In genomic region chr1:10594481-10595050, GRCh38 we compare ENCODE assay signal across 27 cellular contexts.
DNase-seq lines count a peak whose midpoint lies in the region; ATAC-seq and TF ChIP-seq lines count a peak whose summit lies in the region.
"Had no signal": no experiment of that assay in that cellular context is flagged by ENCODE, and none has a peak within 500 bp of the region (broad histone marks: within the 10 kb centered on the region; RNA-seq: fewer than 3 reads in every experiment).

No MANE protein-coding gene starts in this region.

- 0 out of 5 replicates have a peak overlapping the region, but pooled peaks of 1 of the 2 experiments have one; percentile 6 for H3K4me3 Mint-ChIP-seq in H9
- H3K4me3 Mint-ChIP-seq in central memory CD8-positive, alpha-beta T cell = no peak overlapping the region
- H3K4me3 Mint-ChIP-seq: activated CD4-positive, alpha-beta T cell treated with anti-CD3 and anti-CD28 coated beads, Interleukin-2, amount 10 ng/mL, durations not matched to agents 24 days and 14 days; CD14-positive monocyte; naive thymus-derived CD4-positive, alpha-beta T cell; stimulated activated naive CD8-positive, alpha-beta T cell treated with anti-CD3 and anti-CD28 coated beads, Interleukin-15, Interleukin-2, amounts not matched to agents 100 ng/mL and 50 ng/mL, for 24 hours had no signal

- H3K18ac ChIP-seq in H9 (ENCODE audit: insufficient read length, low read depth, low read length) = no peak overlapping the region

- H3K79me1 ChIP-seq in H9 (ENCODE audit: insufficient read depth, low read depth, low read length, poor library complexity, severe bottlenecking) = no peaks in the 10 kb centered on the region

- DNase-seq in breast epithelium (ENCODE audit: low spot score in 2 of 2) (no peak), mammary epithelial cell (no peak), H9 (no peak), prostate gland (ENCODE audit: low spot score) (no peak), NCI-H2107 treated with DMSO at 0.1 percent for 48 hours (lab: John Stamatoyannopoulos, UW; ENCODE audit: unreplicated experiment) (no peak), NCI-H2196 treated with DMSO at 0.1 percent for 48 hours (lab: John Stamatoyannopoulos, UW; ENCODE audit: unreplicated experiment) (no peak)
- DNase-seq in central memory CD8-positive, alpha-beta T cell (ENCODE audit: low spot score in 2 of 2) = no peak
- DNase-seq: activated CD4-positive, alpha-beta T cell treated with anti-CD3 and anti-CD28 coated beads, Interleukin-2, amount 10 ng/mL, durations not matched to agents 24 days and 14 days; activated naive CD4-positive, alpha-beta T cell; activated T-cell treated with anti-CD3 and anti-CD28 coated beads, Interleukin-2, amount 50 U/mL, for 48 hours; GF-D8; MG63; midbrain; naive thymus-derived CD4-positive, alpha-beta T cell; NCI-H2029 treated with DMSO at 0.1 percent for 48 hours; NCI-H345; nucleus accumbens; SHP77 had no signal

- no peak overlapping the region for H4K5ac ChIP-seq in H9 (ENCODE audit: insufficient read length, low read depth, low read length)

- no TSS peak for BruUV-seq in mammary epithelial cell (replicated peaks; lab: Mats Ljungman, UMichigan)

- H4K91ac ChIP-seq in H9 (ENCODE audit: insufficient read length, low read depth, low read length) = no peak overlapping the region

- H2BK15ac ChIP-seq in H9 (ENCODE audit: low read depth, low read length) = no peak overlapping the region

- no peak overlapping the region for H3K23ac ChIP-seq in H9 (ENCODE audit: insufficient read length, low read depth, low read length)

- H2BK120ac ChIP-seq in H9 (ENCODE audit: low read depth, low read length, poor library complexity, severe bottlenecking) = no peak overlapping the region

- intact Hi-C loops in breast epithelium (cut with DNase I; ENCODE audit: low total_unique reads) = no loop called here
- intact Hi-C loops in mammary epithelial cell (cut with micrococcal nuclease) = no loop called here
- intact Hi-C loops in prostate gland (cut with DNase I) = no loop called here

- H3K4me2 ChIP-seq in mammary epithelial cell (ENCODE audit: insufficient read depth, low read depth, low read length) = no peak overlapping the region
- no peak overlapping the region for H3K4me2 ChIP-seq in H9 (ENCODE audit: insufficient read depth, insufficient read length, low read length)

- H3K23me2 ChIP-seq in H9 (ENCODE audit: insufficient read length, low read depth, low read length, poor library complexity, severe bottlenecking) = peaks cover 4% of the 10 kb centered on the region

- H3K36me3 Mint-ChIP-seq in H9 (ENCODE audit: insufficient read depth in 1 of 3, low read depth in 3 of 3) = 0 out of 7 replicates have a peak, but pooled peaks cover 0 to 4% (median 0%) of the 10 kb centered on the region in 3 experiments
- peaks cover 2% of the 10 kb centered on the region for H3K36me3 Mint-ChIP-seq in central memory CD8-positive, alpha-beta T cell (ENCODE audit: insufficient read depth)

- H2BK12ac ChIP-seq in H9 (ENCODE audit: insufficient read length, low read depth, low read length) = no peak overlapping the region

- H3K9ac ChIP-seq in mammary epithelial cell (ENCODE audit: insufficient read depth, low read length) (no peak overlapping the region), H9 (ENCODE audit: extremely low read depth, insufficient read length, low read length) (peak overlapping the region; percentile 18)

- no peak overlapping the region for H2BK20ac ChIP-seq in H9 (ENCODE audit: low read depth, low read length, poor library complexity, severe bottlenecking)

- H4K20me1 ChIP-seq in mammary epithelial cell (ENCODE audit: insufficient read depth, low read length) = no peaks in the 10 kb centered on the region
- no peaks in the 10 kb centered on the region for H4K20me1 ChIP-seq in H9 (ENCODE audit: control insufficient read depth, insufficient read depth, insufficient read length)

- CTCF ChIA-PET in mammary epithelial cell (lab: Charles Lee; ENCODE audit: low non-redundant PET) = no interaction called here

- H2BK5ac ChIP-seq in H9 (ENCODE audit: insufficient read length, low read length) = no peak overlapping the region

- TF ChIP-seq CTCF in breast epithelium (IDR thresholded peaks at IDR 0.05) (no peak), mammary epithelial cell (conservative IDR thresholded peaks at IDR 0.05 in 1 of 2, IDR thresholded peaks at IDR 0.05 in 1 of 2; ENCODE audit: extremely low read depth in 1 of 2, insufficient read depth in 1 of 2, low read depth in 1 of 2, low read length in 2 of 2) (no peak), H9 (conservative IDR thresholded peaks at IDR 0.05) (no peak), prostate gland (IDR thresholded peaks at IDR 0.05) (no peak)

- H3K36me3 ChIP-seq in breast epithelium = no peaks in the 10 kb centered on the region
- H3K36me3 ChIP-seq in mammary epithelial cell (ENCODE audit: insufficient read depth, low read length) = no peaks in the 10 kb centered on the region
- no peaks in the 10 kb centered on the region for H3K36me3 ChIP-seq in prostate gland
- H3K36me3 ChIP-seq: MG63, thoracic aorta, vagina had no signal

- no peaks in the 10 kb centered on the region for H3K79me2 ChIP-seq in mammary epithelial cell (ENCODE audit: insufficient read depth, low read length)
- H3K79me2 ChIP-seq in H9 (ENCODE audit: insufficient read depth, low read length) = no peaks in the 10 kb centered on the region

- H3K27ac Mint-ChIP-seq in H9 = peak overlapping the region; percentile 22 to 96 (median 78); a peak in 6 of 7 replicates
- H3K27ac Mint-ChIP-seq in central memory CD8-positive, alpha-beta T cell (ENCODE audit: low read depth) = peak overlapping the region; percentile 16
- H3K27ac Mint-ChIP-seq: activated CD4-positive, alpha-beta T cell treated with anti-CD3 and anti-CD28 coated beads, Interleukin-2, amount 10 ng/mL, durations not matched to agents 24 days and 14 days; stimulated activated naive CD8-positive, alpha-beta T cell treated with anti-CD3 and anti-CD28 coated beads, Interleukin-15, Interleukin-2, amounts not matched to agents 100 ng/mL and 50 ng/mL, for 24 hours had no signal

- no peaks in the 10 kb centered on the region for H3K27me3 ChIP-seq in breast epithelium
- H3K27me3 ChIP-seq in mammary epithelial cell (ENCODE audit: insufficient read depth, low read length) = no peaks in the 10 kb centered on the region
- H3K27me3 ChIP-seq in H9 (ENCODE audit: insufficient read depth, low read length) = no peaks in the 10 kb centered on the region; the same call in 1 of the 2 replicates
- H3K27me3 ChIP-seq in prostate gland (replicated peaks; ENCODE audit: insufficient read depth) = no peaks in the 10 kb centered on the region
- H3K27me3 ChIP-seq: MG63, vagina had no signal

- H3K14ac ChIP-seq in H9 (ENCODE audit: insufficient read depth, low read length) = peak overlapping the region; percentile 73

- H3K9me3 Mint-ChIP-seq in H9 = no peaks in the 10 kb centered on the region
- no peaks in the 10 kb centered on the region for H3K9me3 Mint-ChIP-seq in central memory CD8-positive, alpha-beta T cell
- H3K9me3 Mint-ChIP-seq: activated CD4-positive, alpha-beta T cell treated with anti-CD3 and anti-CD28 coated beads, Interleukin-2, amount 10 ng/mL, durations not matched to agents 24 days and 14 days; CD14-positive monocyte; naive thymus-derived CD4-positive, alpha-beta T cell; stimulated activated naive CD8-positive, alpha-beta T cell treated with anti-CD3 and anti-CD28 coated beads, Interleukin-15, Interleukin-2, amounts not matched to agents 100 ng/mL and 50 ng/mL, for 24 hours had no signal

- in situ Hi-C loops in mammary epithelial cell (cut with MboI; ENCODE audit: low sequenced_read_pairs in 2 of 2) = no loop called here

- H3K4me3 ChIP-seq in breast epithelium = no peak overlapping the region
- H3K4me3 ChIP-seq in mammary epithelial cell (replicated peaks in 1 of 3; ENCODE audit: insufficient read depth in 1 of 3, low read depth in 2 of 3, low read length in 3 of 3) = no peak overlapping the region
- no peak overlapping the region for H3K4me3 ChIP-seq in prostate gland
- H3K4me3 ChIP-seq: K562, MG63, skin epidermis, thoracic aorta, vagina had no signal

- no peak overlapping the region for H2AK5ac ChIP-seq in H9 (ENCODE audit: insufficient read length, low read length)

- H3K27me3 Mint-ChIP-seq in H9 (ENCODE audit: low read depth) = no peaks in the 10 kb centered on the region
- H3K27me3 Mint-ChIP-seq in central memory CD8-positive, alpha-beta T cell = no peaks in the 10 kb centered on the region
- H3K27me3 Mint-ChIP-seq: activated CD4-positive, alpha-beta T cell treated with anti-CD3 and anti-CD28 coated beads, Interleukin-2, amount 10 ng/mL, durations not matched to agents 24 days and 14 days; naive thymus-derived CD4-positive, alpha-beta T cell; stimulated activated naive CD8-positive, alpha-beta T cell treated with anti-CD3 and anti-CD28 coated beads, Interleukin-15, Interleukin-2, amounts not matched to agents 100 ng/mL and 50 ng/mL, for 24 hours had no signal

- H3K4me1 ChIP-seq in breast epithelium = no peaks in the 10 kb centered on the region
- peaks cover 11% of the 10 kb centered on the region for H3K4me1 ChIP-seq in mammary epithelial cell (ENCODE audit: insufficient read depth, low read length)
- peaks cover 5% of the 10 kb centered on the region; the same call in 1 of the 2 replicates for H3K4me1 ChIP-seq in H9 (ENCODE audit: insufficient read depth, low read length)
- H3K4me1 ChIP-seq in prostate gland (replicated peaks) = peaks cover 6% of the 10 kb centered on the region

- H4K8ac ChIP-seq in H9 (replicated peaks; ENCODE audit: insufficient read length, low read depth, low read length) = no peak overlapping the region

- H3T11ph ChIP-seq in H9 (ENCODE audit: low read length) = no peak overlapping the region

- 89% methylated on average over 9 of the region's 9 CpGs for WGBS in mammary epithelial cell (ENCODE audit: low coverage, missing lambda C conversion rate)
- no CpG with 5 or more reads among the region's 9 CpGs for WGBS in H9 (ENCODE audit: extremely low coverage, insufficient read length, low lambda C conversion rate)
- WGBS in prostate gland = 90% methylated on average over 9 of the region's 9 CpGs

- H3K56ac ChIP-seq in H9 (ENCODE audit: insufficient read length, low read depth, low read length) = no peak overlapping the region

- TF ChIP-seq POLR2A in breast epithelium (IDR thresholded peaks at IDR 0.05) = no peak
- TF ChIP-seq POLR2A in prostate gland (IDR thresholded peaks at IDR 0.05) = no peak

- H3K4ac ChIP-seq in H9 (ENCODE audit: low read depth, low read length) = no peak overlapping the region

- dilution Hi-C loops in mammary epithelial cell (cut with HindIII; ENCODE audit: low sequenced_read_pairs) = no loop called here

- peak overlapping the region; percentile 12 to 13 for H3K27ac ChIP-seq in breast epithelium
- no peak overlapping the region for H3K27ac ChIP-seq in mammary epithelial cell (ENCODE audit: insufficient read depth, low read depth, low read length)
- no peak overlapping the region for H3K27ac ChIP-seq in H9 (ENCODE audit: insufficient read length, low read depth, low read length)
- H3K27ac ChIP-seq in prostate gland = peak overlapping the region; percentile 28 to 40
- H3K27ac ChIP-seq: 22Rv1, skin epidermis, thoracic aorta, vagina, VCaP had no signal

- no peak for ATAC-seq in central memory CD8-positive, alpha-beta T cell (replicated peaks; ENCODE audit: extremely low read depth, poor library complexity, severe bottlenecking)
- no peak for ATAC-seq in HG03442 (IDR thresholded peaks at IDR 0.05; ENCODE audit: unreplicated experiment)
- ATAC-seq: K562; naive thymus-derived CD4-positive, alpha-beta T cell had no signal

- H2AFZ ChIP-seq in mammary epithelial cell (ENCODE audit: low read depth, low read length) (no peak overlapping the region), H9 (ENCODE audit: low read length) (no peak overlapping the region)

- H3K9me3 ChIP-seq in breast epithelium (no peaks in the 10 kb centered on the region), mammary epithelial cell (replicated peaks; ENCODE audit: insufficient read depth, low read length) (no peaks in the 10 kb centered on the region), H9 (ENCODE audit: control insufficient read depth, low read depth, low read length) (no peaks in the 10 kb centered on the region), prostate gland (no peaks in the 10 kb centered on the region)
- H3K9me3 ChIP-seq: MG63, thoracic aorta, vagina had no signal

- peaks cover 55 to 61% of the 10 kb centered on the region in 2 experiments for H3K4me1 Mint-ChIP-seq in H9
- H3K4me1 Mint-ChIP-seq in central memory CD8-positive, alpha-beta T cell = no peaks in the 10 kb centered on the region
- H3K4me1 Mint-ChIP-seq: activated CD4-positive, alpha-beta T cell treated with anti-CD3 and anti-CD28 coated beads, Interleukin-2, amount 10 ng/mL, durations not matched to agents 24 days and 14 days; CD14-positive monocyte had no signal

Comparison
In these comparisons a context has a peak if more than half of its experiments do, and no peak if none do; other contexts are left out.
1. H3K27ac ChIP-seq: peak in breast epithelium (2 of 2) and prostate gland (2 of 2); none in mammary epithelial cell (single experiment) and H9 (single experiment).